ENCODE assay signal across 22 cellular contexts in genomic region chr3:125418306-125418705, GRCh38.
"Had no signal": no experiment of that assay in that cellular context is flagged by ENCODE, and none has a peak within 500 bp of the region (broad histone marks: within the 10 kb centered on the region; RNA-seq: fewer than 3 reads in every experiment).

No MANE protein-coding gene starts in this region.

- H3K79me2 ChIP-seq: parathyroid adenoma had no signal

- H3K4me1 Mint-ChIP-seq: naive thymus-derived CD8-positive, alpha-beta T cell; nephron progenitor cell; stimulated activated naive CD8-positive, alpha-beta T cell treated with anti-CD3 and anti-CD28 coated beads, Interleukin-15, amount 100 ng/mL, for 72 hours had no signal

- H3K36me3 ChIP-seq: heart right ventricle, lower lobe of right lung, right lobe of liver, thyroid gland, vagina had no signal

- H3K4me3 Mint-ChIP-seq: naive thymus-derived CD8-positive, alpha-beta T cell; nephron progenitor cell; stimulated activated naive CD8-positive, alpha-beta T cell treated with anti-CD3 and anti-CD28 coated beads, Interleukin-15, amount 100 ng/mL, for 72 hours had no signal

- H3K27ac Mint-ChIP-seq: nephron progenitor cell; progenitor cell of endocrine pancreas; stimulated activated naive CD8-positive, alpha-beta T cell treated with anti-CD3 and anti-CD28 coated beads, Interleukin-15, amount 100 ng/mL, for 72 hours had no signal

- H3K27ac ChIP-seq: heart right ventricle, lower lobe of right lung, parathyroid adenoma, right lobe of liver, thyroid gland, vagina had no signal

- H3K9me3 ChIP-seq: lower lobe of right lung, right lobe of liver, thyroid gland, vagina had no signal

- H3K27me3 Mint-ChIP-seq: progenitor cell of endocrine pancreas had no signal

- H2AFZ ChIP-seq: parathyroid adenoma had no signal

- DNase-seq: dorsolateral prefrontal cortex; effector CD4-positive, alpha-beta T cell; foreskin melanocyte; glutamatergic neuron; heart right ventricle; hippocampal formation; islet precursor cell; kidney glomerular epithelial cell; left ventricle myocardium superior; lower lobe of right lung; naive thymus-derived CD8-positive, alpha-beta T cell; nephron progenitor cell; right lobe of liver; small intestine; stimulated activated CD4-positive, alpha-beta T cell treated with anti-CD3 and anti-CD28 coated beads, Interleukin-15, amount 100 ng/mL, for 24 hours; stimulated activated CD4-positive, alpha-beta T cell treated with anti-CD3 and anti-CD28 coated beads, Interleukin-2, amount 100 ng/mL, for 48 hours; stimulated activated naive CD4-positive, alpha-beta T cell; stimulated activated naive CD8-positive, alpha-beta T cell treated with anti-CD3 and anti-CD28 coated beads, Interleukin-15, amount 100 ng/mL, for 72 hours; thyroid gland had no signal

- H3K4me3 ChIP-seq: heart right ventricle, lower lobe of right lung, right lobe of liver, thyroid gland, vagina had no signal

- H3K4me1 ChIP-seq: heart right ventricle, lower lobe of right lung, parathyroid adenoma, right lobe of liver, thyroid gland, vagina had no signal

- H3K27me3 ChIP-seq: dorsolateral prefrontal cortex, heart right ventricle, right lobe of liver, thyroid gland, vagina had no signal

- H3K9ac ChIP-seq: parathyroid adenoma had no signal

- ATAC-seq: heart right ventricle; left ventricle myocardium superior; lower lobe of right lung; naive thymus-derived CD8-positive, alpha-beta T cell; right lobe of liver; stimulated activated naive CD8-positive, alpha-beta T cell treated with anti-CD3 and anti-CD28 coated beads, Interleukin-15, amount 100 ng/mL, for 72 hours had no signal
